ENCODE assay signal across 17 cellular contexts in genomic region chr1:235054466-235054865, GRCh38.
DNase-seq lines count a peak whose midpoint lies in the region; ATAC-seq and TF ChIP-seq lines count a peak whose summit lies in the region.
"Had no signal": no experiment of that assay in that cellular context is flagged by ENCODE, and none has a peak within 500 bp of the region (broad histone marks: within the 10 kb centered on the region; RNA-seq: fewer than 3 reads in every experiment).

No MANE protein-coding gene starts in this region.

- H3K36me3 Mint-ChIP-seq in natural killer cell treated with Interleukin-12 subunit alpha and Interleukin-12 subunit beta and Interleukin-15 and Interleukin-18, amount 100 ng/mL, for 72 hours: no peaks in the 10 kb centered on the region
- H3K36me3 Mint-ChIP-seq in natural killer cell: no peaks in the 10 kb centered on the region
- H3K36me3 Mint-ChIP-seq in dendritic cell treated with granulocyte-macrophage colony-stimulating factor and Interleukin-4, amounts not matched to agents 40 ng/mL and 50 ng/mL, for 4 days (ENCODE audit: low read depth): no peaks in the 10 kb centered on the region
- no peaks in the 10 kb centered on the region for H3K36me3 Mint-ChIP-seq in nephron progenitor cell (ENCODE audit: low read depth)
- H3K36me3 Mint-ChIP-seq in stimulated activated naive B cell treated with anti-CD40 and anti-IgM and Interleukin-4, amounts not matched to agents 10 μg/mL and 1 μg/mL and 100 μg/mL, for 72 hours: peaks cover 0 to 4% of the 10 kb centered on the region in 2 donors

- no peak for ATAC-seq in natural killer cell treated with Interleukin-12 subunit alpha and Interleukin-12 subunit beta and Interleukin-15 and Interleukin-18, amount 100 ng/mL, for 72 hours
- ATAC-seq in natural killer cell (no peak), HG02642 (IDR thresholded peaks at IDR 0.05; ENCODE audit: poor library complexity, unreplicated experiment) (no peak)
- no peak for ATAC-seq in stimulated activated naive B cell treated with anti-CD40 and anti-IgM and Interleukin-4, amounts not matched to agents 10 μg/mL and 1 μg/mL and 100 μg/mL, for 72 hours (replicated peaks)
- ATAC-seq: Right ventricle myocardium inferior had no signal

- H3K4me3 Mint-ChIP-seq in natural killer cell treated with Interleukin-12 subunit alpha and Interleukin-12 subunit beta and Interleukin-15 and Interleukin-18, amount 100 ng/mL, for 72 hours: no peak overlapping the region
- no peak overlapping the region for H3K4me3 Mint-ChIP-seq in natural killer cell
- no peak overlapping the region for H3K4me3 Mint-ChIP-seq in dendritic cell treated with granulocyte-macrophage colony-stimulating factor and Interleukin-4, amounts not matched to agents 40 ng/mL and 50 ng/mL, for 4 days
- no peak overlapping the region for H3K4me3 Mint-ChIP-seq in nephron progenitor cell
- no peak overlapping the region for H3K4me3 Mint-ChIP-seq in stimulated activated naive B cell treated with anti-CD40 and anti-IgM and Interleukin-4, amounts not matched to agents 10 μg/mL and 1 μg/mL and 100 μg/mL, for 72 hours

- H3K27me3 Mint-ChIP-seq in natural killer cell treated with Interleukin-12 subunit alpha and Interleukin-12 subunit beta and Interleukin-15 and Interleukin-18, amount 100 ng/mL, for 72 hours: no peaks in the 10 kb centered on the region
- H3K27me3 Mint-ChIP-seq in natural killer cell (ENCODE audit: low read depth in 2 of 2) (peaks cover 0 to 5% of the 10 kb centered on the region in 2 donors), nephron progenitor cell (ENCODE audit: low read depth, poor library complexity) (peaks cover 4% of the 10 kb centered on the region)
- H3K27me3 Mint-ChIP-seq in dendritic cell treated with granulocyte-macrophage colony-stimulating factor and Interleukin-4, amounts not matched to agents 40 ng/mL and 50 ng/mL, for 4 days: peaks cover 2% of the 10 kb centered on the region
- H3K27me3 Mint-ChIP-seq in stimulated activated naive B cell treated with anti-CD40 and anti-IgM and Interleukin-4, amounts not matched to agents 10 μg/mL and 1 μg/mL and 100 μg/mL, for 72 hours: no peaks in the 10 kb centered on the region

- H3K27ac Mint-ChIP-seq in natural killer cell treated with Interleukin-12 subunit alpha and Interleukin-12 subunit beta and Interleukin-15 and Interleukin-18, amount 100 ng/mL, for 72 hours: peak overlapping the region; percentile 7 to 27
- no peak overlapping the region for H3K27ac Mint-ChIP-seq in natural killer cell
- H3K27ac Mint-ChIP-seq in dendritic cell treated with granulocyte-macrophage colony-stimulating factor and Interleukin-4, amounts not matched to agents 40 ng/mL and 50 ng/mL, for 4 days: peak overlapping the region; percentile 20
- peak overlapping the region; percentile 57 for H3K27ac Mint-ChIP-seq in nephron progenitor cell
- H3K27ac Mint-ChIP-seq in stimulated activated naive B cell treated with anti-CD40 and anti-IgM and Interleukin-4, amounts not matched to agents 10 μg/mL and 1 μg/mL and 100 μg/mL, for 72 hours: peak overlapping the region; percentile 73

- DNase-seq in natural killer cell treated with Interleukin-12 subunit alpha and Interleukin-12 subunit beta and Interleukin-15 and Interleukin-18, amount 100 ng/mL, for 72 hours (ENCODE audit: low spot score): no peak
- no peak for DNase-seq in natural killer cell
- no peak for DNase-seq in nephron progenitor cell
- no peak for DNase-seq in stimulated activated naive B cell treated with anti-CD40 and anti-IgM and Interleukin-4, amounts not matched to agents 10 μg/mL and 1 μg/mL and 100 μg/mL, for 72 hours
- no peak for DNase-seq in putamen (ENCODE audit: low spot score)
- no peak for DNase-seq in Kasumi-1 (lab: John Stamatoyannopoulos, UW)
- DNase-seq: C1 segment of cervical spinal cord, DMS 273 treated with DMSO at 0.1 percent for 48 hours, GF-D8, GM23248, NCI-H1092, NCI-H146, NCI-H2081 treated with DMSO at 0.1 percent for 48 hours, NCI-H524 treated with DMSO at 0.1 percent for 48 hours had no signal

- peaks cover 16 to 32% of the 10 kb centered on the region in 2 donors for H3K4me1 Mint-ChIP-seq in natural killer cell treated with Interleukin-12 subunit alpha and Interleukin-12 subunit beta and Interleukin-15 and Interleukin-18, amount 100 ng/mL, for 72 hours (ENCODE audit: low read depth in 2 of 2)
- H3K4me1 Mint-ChIP-seq in natural killer cell (no peaks in the 10 kb centered on the region), nephron progenitor cell (peaks cover 47% of the 10 kb centered on the region)
- peaks cover 35% of the 10 kb centered on the region for H3K4me1 Mint-ChIP-seq in dendritic cell treated with granulocyte-macrophage colony-stimulating factor and Interleukin-4, amounts not matched to agents 40 ng/mL and 50 ng/mL, for 4 days (ENCODE audit: low read depth)
- peaks cover 38 to 65% of the 10 kb centered on the region in 2 donors for H3K4me1 Mint-ChIP-seq in stimulated activated naive B cell treated with anti-CD40 and anti-IgM and Interleukin-4, amounts not matched to agents 10 μg/mL and 1 μg/mL and 100 μg/mL, for 72 hours

- H3K9me3 Mint-ChIP-seq in natural killer cell treated with Interleukin-12 subunit alpha and Interleukin-12 subunit beta and Interleukin-15 and Interleukin-18, amount 100 ng/mL, for 72 hours: no peaks in the 10 kb centered on the region
- no peaks in the 10 kb centered on the region for H3K9me3 Mint-ChIP-seq in natural killer cell
- no peaks in the 10 kb centered on the region for H3K9me3 Mint-ChIP-seq in dendritic cell treated with granulocyte-macrophage colony-stimulating factor and Interleukin-4, amounts not matched to agents 40 ng/mL and 50 ng/mL, for 4 days
- no peaks in the 10 kb centered on the region for H3K9me3 Mint-ChIP-seq in nephron progenitor cell
- H3K9me3 Mint-ChIP-seq in stimulated activated naive B cell treated with anti-CD40 and anti-IgM and Interleukin-4, amounts not matched to agents 10 μg/mL and 1 μg/mL and 100 μg/mL, for 72 hours: peaks cover 0 to 4% of the 10 kb centered on the region in 2 donors

- no peak for TF ChIP-seq CTCF in natural killer cell (IDR thresholded peaks at IDR 0.05)
- no peak for TF ChIP-seq CTCF in nephron progenitor cell (IDR thresholded peaks at IDR 0.05)

- intact Hi-C loops in natural killer cell (cut with micrococcal nuclease): no loop called here
- intact Hi-C loops in dendritic cell treated with granulocyte-macrophage colony-stimulating factor and Interleukin-4, amounts not matched to agents 40 ng/mL and 50 ng/mL, for 4 days (cut with micrococcal nuclease): no loop called here

Comparison
In these comparisons a context has a peak if more than half of its experiments do, and no peak if none do; other contexts are left out.
1. H3K27ac Mint-ChIP-seq: peak in natural killer cell treated with Interleukin-12 subunit alpha and Interleukin-12 subunit beta and Interleukin-15 and Interleukin-18, amount 100 ng/mL, for 72 hours (2 of 2), dendritic cell treated with granulocyte-macrophage colony-stimulating factor and Interleukin-4, amounts not matched to agents 40 ng/mL and 50 ng/mL, for 4 days (single experiment), nephron progenitor cell (single experiment) and stimulated activated naive B cell treated with anti-CD40 and anti-IgM and Interleukin-4, amounts not matched to agents 10 μg/mL and 1 μg/mL and 100 μg/mL, for 72 hours (single experiment); none in natural killer cell (0 of 2).